In the genomic region with DNA sequence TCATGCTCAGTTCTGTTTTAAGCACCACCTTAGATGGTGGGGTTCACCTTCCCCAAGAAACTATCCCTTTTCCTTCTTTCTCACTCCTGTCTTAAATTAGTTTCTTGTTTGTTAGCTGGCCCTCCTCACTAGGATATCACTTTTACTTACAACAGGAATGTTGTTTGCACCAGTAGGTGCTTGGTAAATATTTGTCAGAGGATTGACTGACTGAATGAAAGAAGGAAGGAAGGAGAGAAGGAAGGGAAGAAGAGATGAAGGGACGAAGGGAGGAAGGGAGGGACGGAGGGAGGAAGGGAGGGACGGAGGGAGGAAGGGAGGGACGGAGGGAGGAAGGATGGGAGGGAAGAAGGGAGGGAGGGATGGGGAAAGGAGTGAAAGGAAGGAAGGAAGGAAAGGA, we compare ENCODE assay signal across 14 cellular contexts. TPM values are rescaled to one million over a fixed set of nuclear protein-coding genes. Genes with fewer than 3 reads are reported as not detected.
DNase-seq lines count a peak whose midpoint lies in the region; ATAC-seq and TF ChIP-seq lines count a peak whose summit lies in the region.
"Had no signal": no experiment of that assay in that cellular context is flagged by ENCODE, and none has a peak within 500 bp of the region (broad histone marks: within the 10 kb centered on the region; RNA-seq: fewer than 3 reads in every experiment).

No MANE protein-coding gene starts in this region.

- H3K4me1 ChIP-seq in hepatocyte (ENCODE audit: insufficient read depth) (peaks cover 10% of the 10 kb centered on the region), tibial artery (peaks cover 0 to 70% (median 35%) of the 10 kb centered on the region in 4 donors)

- ATAC-seq in activated T-cell treated with anti-CD3 and anti-CD28 coated beads, Interleukin-2, amount 50 U/mL, for 4 hours, result no peak
- ATAC-seq in activated T-helper 17 cell treated with anti-CD3 and anti-CD28 coated beads, Interleukin-2, amount 50 U/mL, for 72 hours (replicated peaks), result no peak

- no peak overlapping the region for H3K4me3 ChIP-seq in hepatocyte
- peak overlapping the region; percentile 66 to 89 for H3K4me3 ChIP-seq in tibial artery

- H3K4me2 ChIP-seq in hepatocyte, result peak overlapping the region; percentile 99

- no peaks in the 10 kb centered on the region for H3K9me2 ChIP-seq in hepatocyte (replicated peaks; ENCODE audit: insufficient read depth)

- H3K36me3 ChIP-seq in hepatocyte (replicated peaks; ENCODE audit: insufficient read depth, low read depth), result no peaks in the 10 kb centered on the region
- no peaks in the 10 kb centered on the region for H3K36me3 ChIP-seq in tibial artery
- H3K36me3 ChIP-seq: cardiac muscle cell, transverse colon had no signal

- no peak for DNase-seq in activated T-cell treated with anti-CD3 and anti-CD28 coated beads, Interleukin-2, amount 50 U/mL, for 4 hours
- DNase-seq in activated T-cell treated with anti-CD3 and anti-CD28 coated beads, Interleukin-2, amount 50 U/mL, for 48 hours, result no peak
- DNase-seq in hepatocyte (ENCODE audit: low spot score) (no peak), tibial artery (no peak), NCI-H1436 (lab: John Stamatoyannopoulos, UW) (no peak), NCI-H524 treated with DMSO at 0.1 percent for 48 hours (lab: John Stamatoyannopoulos, UW) (no peak), germinal center (ENCODE audit: low spot score) (no peak)
- DNase-seq: NCI-H1105 treated with DMSO at 0.1 percent for 48 hours, NCI-H526 treated with DMSO at 0.1 percent for 48 hours had no signal

- peaks cover 33% of the 10 kb centered on the region for H3K27me3 Mint-ChIP-seq in activated T-cell treated with anti-CD3 and anti-CD28 coated beads, Interleukin-2, amount 50 U/mL, for 4 hours (ENCODE audit: low read depth)
- H3K27me3 Mint-ChIP-seq in activated T-helper 17 cell treated with anti-CD3 and anti-CD28 coated beads, Interleukin-2, amount 50 U/mL, for 72 hours, result peaks cover 18% of the 10 kb centered on the region

- H3K27me3 ChIP-seq in hepatocyte (peaks cover 4% of the 10 kb centered on the region), tibial artery (peaks cover 0 to 8% of the 10 kb centered on the region in 2 donors)

- no peak overlapping the region for H2AFZ ChIP-seq in hepatocyte

- intact Hi-C loops in tibial artery (cut with DNase I; ENCODE audit: low total_unique reads), result loop anchor here (5.0 to 10.0 kb wide), 2 partner anchors 122 to 360 kb away; no protein-coding TSS in a partner anchor

- H3K9me3 ChIP-seq in hepatocyte (ENCODE audit: low read depth) (no peaks in the 10 kb centered on the region), tibial artery (no peaks in the 10 kb centered on the region)
- H3K9me3 ChIP-seq: transverse colon had no signal

- peak overlapping the region; percentile 48 for H3K4me3 Mint-ChIP-seq in activated T-cell treated with anti-CD3 and anti-CD28 coated beads, Interleukin-2, amount 50 U/mL, for 4 hours
- peak overlapping the region; percentile 78 for H3K4me3 Mint-ChIP-seq in activated T-helper 17 cell treated with anti-CD3 and anti-CD28 coated beads, Interleukin-2, amount 50 U/mL, for 72 hours

- H3K27ac ChIP-seq in hepatocyte (no peak overlapping the region), tibial artery (peak overlapping the region; percentile 75 to 86)
- H3K27ac ChIP-seq: cardiac muscle cell had no signal

- peaks cover 16% of the 10 kb centered on the region for H3K4me1 Mint-ChIP-seq in activated T-cell treated with anti-CD3 and anti-CD28 coated beads, Interleukin-2, amount 50 U/mL, for 4 hours (ENCODE audit: low read depth)
- peaks cover 11% of the 10 kb centered on the region for H3K4me1 Mint-ChIP-seq in activated T-helper 17 cell treated with anti-CD3 and anti-CD28 coated beads, Interleukin-2, amount 50 U/mL, for 72 hours

- H3K36me3 Mint-ChIP-seq in activated T-cell treated with anti-CD3 and anti-CD28 coated beads, Interleukin-2, amount 50 U/mL, for 4 hours (ENCODE audit: insufficient read depth), result no peaks in the 10 kb centered on the region
- no peaks in the 10 kb centered on the region for H3K36me3 Mint-ChIP-seq in activated T-helper 17 cell treated with anti-CD3 and anti-CD28 coated beads, Interleukin-2, amount 50 U/mL, for 72 hours (ENCODE audit: low read depth)

- H4K20me1 ChIP-seq in hepatocyte (ENCODE audit: insufficient read depth, poor library complexity, severe bottlenecking), result no peaks in the 10 kb centered on the region

- peak overlapping the region; percentile 18 for H3K27ac Mint-ChIP-seq in activated T-helper 17 cell treated with anti-CD3 and anti-CD28 coated beads, Interleukin-2, amount 50 U/mL, for 72 hours

- H3K79me2 ChIP-seq in hepatocyte, result no peaks in the 10 kb centered on the region

- WGBS in hepatocyte (ENCODE audit: low lambda C conversion rate, missing lambda C conversion rate), result 0% methylated on average over 1 of the region's 4 CpGs

- no peaks in the 10 kb centered on the region for H3K9me3 Mint-ChIP-seq in activated T-cell treated with anti-CD3 and anti-CD28 coated beads, Interleukin-2, amount 50 U/mL, for 4 hours
- no peaks in the 10 kb centered on the region for H3K9me3 Mint-ChIP-seq in activated T-helper 17 cell treated with anti-CD3 and anti-CD28 coated beads, Interleukin-2, amount 50 U/mL, for 72 hours

- TF ChIP-seq CTCF in hepatocyte (IDR thresholded peaks at IDR 0.05; ENCODE audit: poor library complexity), result no peak
- no peak for TF ChIP-seq CTCF in tibial artery (IDR thresholded peaks at IDR 0.05)

RNA-seq across cellular contexts. Expression of a gene that starts 0.5 kb away (rescaled TPM):
- total RNA-seq in activated T-cell treated with anti-CD3 and anti-CD28 coated beads, Interleukin-2, amount 50 U/mL, for 4 hours, result 1 to 10 TPM in 2 of 3 donors, under 1 TPM in 1; 0.96 to 1.6 (median 1.1) TPM
- under 1 TPM; 0.09 to 0.11 TPM for total RNA-seq in activated T-helper 17 cell treated with anti-CD3 and anti-CD28 coated beads, Interleukin-2, amount 50 U/mL, for 72 hours
- 0.92 and 1.7 TPM in 2 replicates for total RNA-seq in hepatocyte
- polyA plus RNA-seq in hepatocyte, result 3.1 and 4.3 TPM in 2 replicates
- total RNA-seq: cardiac muscle cell, Daoy had no signal

RNA-seq across cellular contexts. Expression of a gene that starts 30.0 kb away (rescaled TPM):
- under 1 TPM in 1 of 3 donors, not detected in 2; 0.15 TPM for total RNA-seq in activated T-cell treated with anti-CD3 and anti-CD28 coated beads, Interleukin-2, amount 50 U/mL, for 4 hours
- total RNA-seq in activated T-helper 17 cell treated with anti-CD3 and anti-CD28 coated beads, Interleukin-2, amount 50 U/mL, for 72 hours, result not detected
- total RNA-seq in hepatocyte, result 0.12 and 0.53 TPM in 2 replicates
- 0.82 TPM in 1 of 2 replicates, not detected in the other for polyA plus RNA-seq in hepatocyte
- total RNA-seq: cardiac muscle cell, Daoy, mononuclear cell had no signal
